In genomic region chr1:12436817-12437599, GRCh38 we compare ENCODE assay signal across 10 cellular contexts.
A peak's percentile ranks its signal among the peaks of the same experiment; 100 is the strongest.
DNase-seq lines count a peak whose midpoint lies in the region; ATAC-seq and TF ChIP-seq lines count a peak whose summit lies in the region.
"Had no signal": no experiment of that assay in that cellular context is flagged by ENCODE, and none has a peak within 500 bp of the region (broad histone marks: within the 10 kb centered on the region; RNA-seq: fewer than 3 reads in every experiment).

No MANE protein-coding gene starts in this region.

- peak; percentile 30 for DNase-seq in activated gamma-delta T cell treated with anti-CD3 and anti-CD28 coated beads, Interleukin-2, amount 50 U/mL, for 16 hours (ENCODE audit: low read depth)
- DNase-seq in activated gamma-delta T cell (lab: John Stamatoyannopoulos, UW) (no peak), fibroblast of mammary gland (ENCODE audit: low read depth) (peak; percentile 86), tibial nerve (ENCODE audit: low spot score in 2 of 2) (no peak), foreskin melanocyte (no peak), COLO668 (lab: John Stamatoyannopoulos, UW; ENCODE audit: unreplicated experiment) (no peak)
- peak; percentile 18 for DNase-seq in activated T-cell treated with anti-CD3 and anti-CD28 coated beads, Interleukin-2, amount 50 U/mL, for 4 hours
- DNase-seq: activated gamma-delta T cell treated with Interleukin-2 at 50 U/mL for 16 hours, Kasumi-1 had no signal

- peak in 1 of 2 donors; percentile 8 for ATAC-seq in activated T-cell treated with anti-CD3 and anti-CD28 coated beads, Interleukin-2, amount 50 U/mL, for 4 hours
- no peak for ATAC-seq in GM19395 (IDR thresholded peaks at IDR 0.05; ENCODE audit: unreplicated experiment)

- no peaks in the 10 kb centered on the region for H3K27me3 Mint-ChIP-seq in activated T-cell treated with anti-CD3 and anti-CD28 coated beads, Interleukin-2, amount 50 U/mL, for 4 hours (ENCODE audit: low read depth)

- H3K36me3 ChIP-seq in tibial nerve = peaks cover 0 to 11% (median 0%) of the 10 kb centered on the region in 3 donors

- peak overlapping the region; percentile 21 for H3K4me3 Mint-ChIP-seq in activated T-cell treated with anti-CD3 and anti-CD28 coated beads, Interleukin-2, amount 50 U/mL, for 4 hours

- TF ChIP-seq CTCF in fibroblast of mammary gland (conservative IDR thresholded peaks at IDR 0.05; ENCODE audit: control insufficient read depth, insufficient read depth, low read depth, low read length) (no peak), tibial nerve (IDR thresholded peaks at IDR 0.05) (no peak)

- no peaks in the 10 kb centered on the region for H3K9me3 ChIP-seq in tibial nerve

- peaks cover 0 to 65% (median 44%) of the 10 kb centered on the region in 4 donors for H3K4me1 ChIP-seq in tibial nerve

- WGBS in tibial nerve, 2 donors = 89 to 92% methylated on average over 12 of the region's 12 CpGs

- no peak for TF ChIP-seq POLR2A in tibial nerve (IDR thresholded peaks at IDR 0.05)

- H3K36me3 Mint-ChIP-seq in activated T-cell treated with anti-CD3 and anti-CD28 coated beads, Interleukin-2, amount 50 U/mL, for 4 hours (ENCODE audit: insufficient read depth) = peaks cover 25% of the 10 kb centered on the region

- H3K27ac ChIP-seq in tibial nerve = peak overlapping the region in 3 of 4 donors; percentile 60 to 84 (median 81)

- H3K27me3 ChIP-seq in tibial nerve = no peaks in the 10 kb centered on the region

- peaks cover 3% of the 10 kb centered on the region for H3K9me3 Mint-ChIP-seq in activated T-cell treated with anti-CD3 and anti-CD28 coated beads, Interleukin-2, amount 50 U/mL, for 4 hours

- H3K4me3 ChIP-seq in fibroblast of mammary gland (ENCODE audit: control insufficient read depth, low read depth, low read length) (no peak overlapping the region), tibial nerve (no peak overlapping the region)

- H3K4me1 Mint-ChIP-seq in activated T-cell treated with anti-CD3 and anti-CD28 coated beads, Interleukin-2, amount 50 U/mL, for 4 hours (ENCODE audit: low read depth) = peaks cover 85% of the 10 kb centered on the region

- TF ChIP-seq EP300 in tibial nerve (IDR thresholded peaks at IDR 0.05) = no peak

Comparison
In these comparisons a context has a peak if more than half of its experiments do, and no peak if none do; other contexts are left out.
1. DNase-seq: peak in activated gamma-delta T cell treated with anti-CD3 and anti-CD28 coated beads, Interleukin-2, amount 50 U/mL, for 16 hours (single experiment), activated T-cell treated with anti-CD3 and anti-CD28 coated beads, Interleukin-2, amount 50 U/mL, for 4 hours (single experiment) and fibroblast of mammary gland (single experiment); none in activated gamma-delta T cell (single experiment), tibial nerve (0 of 2), foreskin melanocyte (single experiment) and COLO668 (single experiment).